In genomic region chr4:85598936-85599335, GRCh38 we compare ENCODE assay signal across 18 cellular contexts.
"Had no signal": no experiment of that assay in that cellular context is flagged by ENCODE, and none has a peak within 500 bp of the region (broad histone marks: within the 10 kb centered on the region; RNA-seq: fewer than 3 reads in every experiment).

No MANE protein-coding gene starts in this region.

- DNase-seq: activated CD4-positive, alpha-beta T cell treated with anti-CD3 and anti-CD28 coated beads, Interleukin-2, amount 50 U/mL, for 1 hour; activated CD8-positive, alpha-beta memory T cell treated with anti-CD3 and anti-CD28 coated beads, Interleukin-2, amount 50 U/mL, for 4 hours; activated naive CD4-positive, alpha-beta T cell treated with anti-CD3 and anti-CD28 coated beads for 36 hours; activated T-cell treated with anti-CD3 and anti-CD28 coated beads, Interleukin-2, amount 50 U/mL, for 4 hours; body of pancreas; effector memory CD8-positive, alpha-beta T cell; esophagus squamous epithelium; heart right ventricle; immature natural killer cell; kidney glomerular epithelial cell; left ventricle myocardium superior; naive thymus-derived CD4-positive, alpha-beta T cell; psoas muscle; right cardiac atrium; stimulated activated CD4-positive, alpha-beta T cell treated with anti-CD3 and anti-CD28 coated beads, Interleukin-2, amount 100 ng/mL, for 24 hours; stimulated activated naive CD4-positive, alpha-beta T cell treated with Interleukin-2 at 50 U/mL for 16 hours; tibial artery had no signal

- H3K9me3 Mint-ChIP-seq: activated naive CD4-positive, alpha-beta T cell treated with anti-CD3 and anti-CD28 coated beads for 36 hours; activated T-cell treated with anti-CD3 and anti-CD28 coated beads, Interleukin-2, amount 50 U/mL, for 4 hours had no signal

- H3K36me3 Mint-ChIP-seq: naive thymus-derived CD4-positive, alpha-beta T cell had no signal

- H3K4me1 Mint-ChIP-seq: immature natural killer cell; naive thymus-derived CD4-positive, alpha-beta T cell had no signal

- H3K4me3 Mint-ChIP-seq: activated naive CD4-positive, alpha-beta T cell treated with anti-CD3 and anti-CD28 coated beads for 36 hours; activated T-cell treated with anti-CD3 and anti-CD28 coated beads, Interleukin-2, amount 50 U/mL, for 4 hours; effector memory CD8-positive, alpha-beta T cell; immature natural killer cell; naive thymus-derived CD4-positive, alpha-beta T cell had no signal

- H3K27me3 Mint-ChIP-seq: effector memory CD8-positive, alpha-beta T cell; naive thymus-derived CD4-positive, alpha-beta T cell had no signal

- ATAC-seq: activated CD4-positive, CD25-positive, alpha-beta regulatory T cell treated with anti-CD3 and anti-CD28 coated beads, Interleukin-2, amount 50 U/mL, for 24 hours; activated T-cell treated with anti-CD3 and anti-CD28 coated beads, Interleukin-2, amount 50 U/mL, for 4 hours; body of pancreas; effector memory CD8-positive, alpha-beta T cell; heart right ventricle; left ventricle myocardium superior; naive thymus-derived CD4-positive, alpha-beta T cell; psoas muscle; right cardiac atrium had no signal

- H3K27ac Mint-ChIP-seq: activated naive CD4-positive, alpha-beta T cell treated with anti-CD3 and anti-CD28 coated beads for 36 hours; effector memory CD8-positive, alpha-beta T cell; immature natural killer cell; naive thymus-derived CD4-positive, alpha-beta T cell had no signal
